Comparison of ENCODE assay signal across 15 cellular contexts in the genomic region with DNA sequence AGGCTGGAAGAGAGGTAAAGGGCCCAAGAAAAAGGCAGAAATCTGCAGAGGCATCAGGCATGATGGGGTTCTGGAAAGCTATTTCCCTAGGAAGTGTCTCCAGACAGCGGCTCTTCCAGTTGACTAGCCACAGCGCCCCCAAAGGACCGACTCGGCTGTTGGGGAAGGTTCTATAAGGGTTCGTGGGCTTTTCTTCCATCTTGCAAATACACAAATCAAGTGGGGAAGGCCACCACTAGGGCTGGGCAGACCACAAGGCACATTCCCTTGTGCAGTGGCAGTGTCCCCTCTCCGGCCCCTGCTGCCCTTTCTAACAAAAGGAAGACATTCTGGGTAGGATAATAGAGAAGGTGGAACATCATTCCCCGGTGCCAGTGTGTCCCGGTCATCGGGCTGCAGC. TPM values are rescaled to one million over a fixed set of nuclear protein-coding genes. Genes with fewer than 3 reads are reported as not detected.
DNase-seq lines count a peak whose midpoint lies in the region; ATAC-seq and TF ChIP-seq lines count a peak whose summit lies in the region.
"Had no signal": no experiment of that assay in that cellular context is flagged by ENCODE, and none has a peak within 500 bp of the region (broad histone marks: within the 10 kb centered on the region; RNA-seq: fewer than 3 reads in every experiment).

No MANE protein-coding gene starts in this region.

- peaks cover 7% of the 10 kb centered on the region for H3K36me3 ChIP-seq in A673 (ENCODE audit: insufficient read depth, low read length, poor library complexity, severe bottlenecking)
- no peaks in the 10 kb centered on the region for H3K36me3 ChIP-seq in GM23338 (ENCODE audit: insufficient read depth)
- H3K36me3 ChIP-seq in neural progenitor cell: no peaks in the 10 kb centered on the region
- H3K36me3 ChIP-seq in smooth muscle cell (ENCODE audit: low read depth): no peaks in the 10 kb centered on the region

- H3F3A ChIP-seq in GM23338 (replicated peaks; ENCODE audit: low read depth) (no peaks in the 10 kb centered on the region), neural progenitor cell (ENCODE audit: low read depth) (peaks cover 20% of the 10 kb centered on the region), smooth muscle cell (ENCODE audit: low read depth) (no peaks in the 10 kb centered on the region)

- H3K4me2 ChIP-seq in GM23338 (0 out of 2 replicates have a peak overlapping the region, but pooled peaks have one; percentile 32), neural progenitor cell (peak overlapping the region; percentile 44), smooth muscle cell (no peak overlapping the region)

- no peak overlapping the region for H2AFZ ChIP-seq in GM23338
- H2AFZ ChIP-seq in neural progenitor cell (replicated peaks): no peak overlapping the region
- no peak overlapping the region for H2AFZ ChIP-seq in smooth muscle cell (ENCODE audit: low read depth)

- H3K27ac Mint-ChIP-seq in GM23338 (no peak overlapping the region), neural progenitor cell (no peak overlapping the region)
- no peak overlapping the region for H3K27ac Mint-ChIP-seq in activated CD8-positive, alpha-beta T cell treated with anti-CD3 and anti-CD28 coated beads for 36 hours

- intact Hi-C loops in A673 (cut with micrococcal nuclease; ENCODE audit: unreplicated experiment): no loop called here
- intact Hi-C loops in activated CD8-positive, alpha-beta T cell treated with anti-CD3 and anti-CD28 coated beads for 36 hours (cut with micrococcal nuclease): no loop called here

- no peaks in the 10 kb centered on the region; the same call in 2 of the 3 replicates for H3K9me3 Mint-ChIP-seq in GM23338
- peaks cover 26% of the 10 kb centered on the region for H3K9me3 Mint-ChIP-seq in neural progenitor cell
- no peaks in the 10 kb centered on the region for H3K9me3 Mint-ChIP-seq in activated CD8-positive, alpha-beta T cell treated with anti-CD3 and anti-CD28 coated beads for 36 hours

- ATAC-seq in GM23338: no peak
- no peak for ATAC-seq in activated CD8-positive, alpha-beta T cell treated with anti-CD3 and anti-CD28 coated beads for 36 hours

- no peak overlapping the region for H3K27ac ChIP-seq in A673 (ENCODE audit: low read depth, low read length, poor library complexity, severe bottlenecking)
- no peak overlapping the region for H3K27ac ChIP-seq in GM23338 (ENCODE audit: low read depth)
- H3K27ac ChIP-seq in neural progenitor cell: no peak overlapping the region
- no peak overlapping the region for H3K27ac ChIP-seq in smooth muscle cell (ENCODE audit: low read depth)
- H3K27ac ChIP-seq: Peyer's patch had no signal

- H3K4me1 ChIP-seq in A673 (ENCODE audit: insufficient read depth, low read length, poor library complexity, severe bottlenecking): peaks cover 42% of the 10 kb centered on the region
- peaks cover 27% of the 10 kb centered on the region; the same call in 1 of the 2 replicates for H3K4me1 ChIP-seq in GM23338 (ENCODE audit: insufficient read depth)
- peaks cover 61% of the 10 kb centered on the region for H3K4me1 ChIP-seq in neural progenitor cell
- H3K4me1 ChIP-seq in smooth muscle cell (ENCODE audit: low read depth): peaks cover 32% of the 10 kb centered on the region

- H3K9ac ChIP-seq in neural progenitor cell: no peak overlapping the region
- no peak overlapping the region for H3K9ac ChIP-seq in smooth muscle cell (ENCODE audit: low read depth)

- 88% methylated on average over 9 of the region's 9 CpGs for WGBS in smooth muscle cell (ENCODE audit: low lambda C conversion rate)

- DNase-seq in A673 (ENCODE audit: low spot score): peak; percentile 46
- DNase-seq in GM23338 (ENCODE audit: low spot score): no peak
- peak; percentile 49 for DNase-seq in ecto neural progenitor cell (ENCODE audit: low spot score)
- DNase-seq in neural progenitor cell (ENCODE audit: low spot score): peak; percentile 57
- no peak for DNase-seq in NCI-H1417 treated with DMSO at 0.1 percent for 48 hours (lab: John Stamatoyannopoulos, UW)
- no peak for DNase-seq in smooth muscle cell (lab: John Stamatoyannopoulos, UW; ENCODE audit: unreplicated experiment)
- no peak for DNase-seq in activated CD8-positive, alpha-beta T cell treated with anti-CD3 and anti-CD28 coated beads for 36 hours
- DNase-seq: ACHN, Karpas-422, MM.1S, NCI-H1930, NCI-H2171 treated with DMSO at 0.1 percent for 48 hours, NCI-H510A, Peyer's patch, SHP77 had no signal

- H3K27me3 ChIP-seq in A673 (replicated peaks; ENCODE audit: insufficient read depth, low read depth, low read length, poor library complexity) (no peaks in the 10 kb centered on the region), GM23338 (ENCODE audit: insufficient read depth) (peaks cover 9% of the 10 kb centered on the region), neural progenitor cell (peaks cover 24% of the 10 kb centered on the region), smooth muscle cell (ENCODE audit: low read depth) (no peaks in the 10 kb centered on the region)
- H3K27me3 ChIP-seq: Peyer's patch had no signal

- peaks cover 84% of the 10 kb centered on the region for H3K79me2 ChIP-seq in GM23338 (replicated peaks; ENCODE audit: insufficient read depth)
- peaks cover 86% of the 10 kb centered on the region for H3K79me2 ChIP-seq in neural progenitor cell (ENCODE audit: low read depth)
- peaks cover 51% of the 10 kb centered on the region for H3K79me2 ChIP-seq in smooth muscle cell (ENCODE audit: low read depth)

- TF ChIP-seq CTCF in A673 (conservative IDR thresholded peaks at IDR 0.05; ENCODE audit: low read depth, low read length) (peak; percentile 47), GM23338 (conservative IDR thresholded peaks at IDR 0.05; ENCODE audit: low read depth in 2 of 2) (peak; percentile 31 to 43), neural progenitor cell (IDR thresholded peaks at IDR 0.05) (peak; percentile 31), smooth muscle cell (IDR thresholded peaks at IDR 0.05; ENCODE audit: borderline replicate concordance, insufficient read depth, poor library complexity, severe bottlenecking) (no peak)
- TF ChIP-seq CTCF in activated CD8-positive, alpha-beta T cell treated with anti-CD3 and anti-CD28 coated beads for 36 hours (IDR thresholded peaks at IDR 0.05): no peak

- H4K20me1 ChIP-seq in GM23338 (replicated peaks; ENCODE audit: insufficient read depth) (peaks cover 4% of the 10 kb centered on the region), neural progenitor cell (ENCODE audit: low read depth) (peaks cover 85% of the 10 kb centered on the region), smooth muscle cell (ENCODE audit: low read depth) (peaks cover 92% of the 10 kb centered on the region)

- POLR2A ChIA-PET in A673 (lab: Charles Lee; ENCODE audit: low non-redundant PET): no interaction called here
- POLR2A ChIA-PET in activated CD8-positive, alpha-beta T cell treated with anti-CD3 and anti-CD28 coated beads for 36 hours (lab: Charles Lee): no interaction called here

- no peaks in the 10 kb centered on the region for H3K9me2 ChIP-seq in GM23338 (ENCODE audit: insufficient read depth)

- H3K36me3 Mint-ChIP-seq in GM23338 (ENCODE audit: low read depth): peaks cover 36% of the 10 kb centered on the region
- peaks cover 16% of the 10 kb centered on the region for H3K36me3 Mint-ChIP-seq in neural progenitor cell
- H3K36me3 Mint-ChIP-seq in activated CD8-positive, alpha-beta T cell treated with anti-CD3 and anti-CD28 coated beads for 36 hours (ENCODE audit: low read depth): peaks cover 16% of the 10 kb centered on the region

- H3K4me3 Mint-ChIP-seq in GM23338 (no peak overlapping the region; the same call in 2 of the 3 replicates), neural progenitor cell (peak overlapping the region; percentile 6)
- no peak overlapping the region for H3K4me3 Mint-ChIP-seq in activated CD8-positive, alpha-beta T cell treated with anti-CD3 and anti-CD28 coated beads for 36 hours

- CTCF ChIA-PET in A673 (lab: Charles Lee): interaction anchor here (0.9 kb wide), 1 partner anchor 72 kb away, joined by 5 read pairs; no protein-coding TSS in a partner anchor
- CTCF ChIA-PET in activated CD8-positive, alpha-beta T cell treated with anti-CD3 and anti-CD28 coated beads for 36 hours (lab: Charles Lee): no interaction called here

- BruUV-seq in A673 (replicated peaks; lab: Mats Ljungman, UMichigan): no TSS peak

- H3K4me1 Mint-ChIP-seq in GM23338 (peaks cover 58% of the 10 kb centered on the region), neural progenitor cell (peaks cover 54% of the 10 kb centered on the region)
- peaks cover 55% of the 10 kb centered on the region for H3K4me1 Mint-ChIP-seq in activated CD8-positive, alpha-beta T cell treated with anti-CD3 and anti-CD28 coated beads for 36 hours (ENCODE audit: low read depth)

- H3K4me3 ChIP-seq in A673 (ENCODE audit: low read depth, low read length, poor library complexity, severe bottlenecking) (no peak overlapping the region), GM23338 (no peak overlapping the region), neural progenitor cell (no peak overlapping the region), smooth muscle cell (no peak overlapping the region)

- H3K9me3 ChIP-seq in A673 (ENCODE audit: low read depth, low read length, poor library complexity, severe bottlenecking): no peaks in the 10 kb centered on the region
- no peaks in the 10 kb centered on the region for H3K9me3 ChIP-seq in neural progenitor cell (ENCODE audit: low read depth)
- H3K9me3 ChIP-seq in smooth muscle cell (replicated peaks; ENCODE audit: low read depth): no peaks in the 10 kb centered on the region
- H3K9me3 ChIP-seq: Peyer's patch had no signal

- H3K27me3 Mint-ChIP-seq in GM23338 (ENCODE audit: insufficient read depth, low read depth, poor library complexity) (peaks cover 20% of the 10 kb centered on the region), neural progenitor cell (ENCODE audit: insufficient read depth, low read depth) (peaks cover 12% of the 10 kb centered on the region)
- H3K27me3 Mint-ChIP-seq in activated CD8-positive, alpha-beta T cell treated with anti-CD3 and anti-CD28 coated beads for 36 hours: no peaks in the 10 kb centered on the region

TF ChIP-seq in GM23338, 12 proteins besides CTCF, POLR2A, EP300 and RAD21 (continues in another document):
- TF ChIP-seq NANOG (IDR thresholded peaks at IDR 0.05; ENCODE audit: borderline replicate concordance) (no peak), POLR2AphosphoS5 (IDR thresholded peaks at IDR 0.05; ENCODE audit: low read depth) (no peak), CREB1 (CRISPR knock-in tag; IDR thresholded peaks at IDR 0.05; ENCODE audit: low read depth) (no peak), EZH2 (IDR thresholded peaks at IDR 0.05; ENCODE audit: low read depth, unreplicated experiment) (no peak), JUNB (IDR thresholded peaks at IDR 0.05; ENCODE audit: unreplicated experiment) (no peak), ZNF331 (CRISPR knock-in tag; IDR thresholded peaks at IDR 0.05; ENCODE audit: low read depth) (no peak), ZNF114 (CRISPR knock-in tag; IDR thresholded peaks at IDR 0.05) (no peak)

RNA-seq across cellular contexts. Expression of a gene that starts 18.2 kb away (rescaled TPM):
- total RNA-seq in A673 (2021) (58.8 and 59.0 TPM in 2 replicates), neural progenitor cell (ENCODE audit: low replicate concordance) (29.5 and 32.4 TPM in 2 replicates), smooth muscle cell (28.0 and 28.5 TPM in 2 replicates)
- 60.8 TPM in 2 replicates for total RNA-seq in GM23338 (2014; rRNA removed; shearing (Covaris generic))
- polyA plus RNA-seq in GM23338 (2016; fragmentation: Nextera tagmentation; extraction: Ambion mirVana) (25.5 and 25.8 TPM in 2 replicates), smooth muscle cell (13.1 and 19.5 TPM in 2 replicates)
- total RNA-seq in activated CD8-positive, alpha-beta T cell treated with anti-CD3 and anti-CD28 coated beads for 36 hours: 10 to 100 TPM; 38.3 to 39.6 TPM

Comparison
In these comparisons a context has a peak if more than half of its experiments do, and no peak if none do; other contexts are left out.
1. DNase-seq: peak in A673 (single experiment), ecto neural progenitor cell (single experiment) and neural progenitor cell (single experiment); none in GM23338 (single experiment), NCI-H1417 treated with DMSO at 0.1 percent for 48 hours (single experiment), smooth muscle cell (single experiment) and activated CD8-positive, alpha-beta T cell treated with anti-CD3 and anti-CD28 coated beads for 36 hours (single experiment).
2. CTCF ChIP-seq: peak in A673 (single experiment), GM23338 (2 of 2) and neural progenitor cell (single experiment); none in smooth muscle cell (single experiment) and activated CD8-positive, alpha-beta T cell treated with anti-CD3 and anti-CD28 coated beads for 36 hours (single experiment).